In genomic region chr4:78846258-78846657, GRCh38 we compare ENCODE assay signal across 18 cellular contexts.
"Had no signal": no experiment of that assay in that cellular context is flagged by ENCODE, and none has a peak within 500 bp of the region (broad histone marks: within the 10 kb centered on the region; RNA-seq: fewer than 3 reads in every experiment).

No MANE protein-coding gene starts in this region.

- H3K4me3 Mint-ChIP-seq: activated CD4-positive, alpha-beta T cell treated with anti-CD3 and anti-CD28 coated beads for 36 hours; activated CD8-positive, alpha-beta T cell treated with anti-CD3 and anti-CD28 coated beads for 36 hours; activated naive CD4-positive, alpha-beta T cell treated with anti-CD3 and anti-CD28 coated beads, Interleukin-2, amount 50 U/mL, for 24 hours; activated T-cell treated with anti-CD3 and anti-CD28 coated beads, Interleukin-2, amount 50 U/mL, for 72 hours had no signal

- DNase-seq: activated CD4-positive, alpha-beta T cell treated with anti-CD3 and anti-CD28 coated beads for 36 hours; activated CD8-positive, alpha-beta memory T cell treated with anti-CD3 and anti-CD28 coated beads, Interleukin-2, amount 50 U/mL, for 4 hours; activated CD8-positive, alpha-beta T cell treated with anti-CD3 and anti-CD28 coated beads for 36 hours; activated T-cell treated with anti-CD3 and anti-CD28 coated beads, Interleukin-2, amount 50 U/mL, for 72 hours; anterior cingulate cortex; central memory CD4-positive, alpha-beta T cell; KBM-7; NCI-H1048; NCI-H1417; NCI-H1930; NCI-H2171 treated with DMSO at 0.1 percent for 48 hours; NCI-H226; NCI-H526; NCI-H774; T-helper 2 cell; T1000 had no signal

- H3K27ac Mint-ChIP-seq: activated CD4-positive, alpha-beta T cell treated with anti-CD3 and anti-CD28 coated beads for 36 hours; activated CD8-positive, alpha-beta T cell treated with anti-CD3 and anti-CD28 coated beads for 36 hours; activated naive CD4-positive, alpha-beta T cell treated with anti-CD3 and anti-CD28 coated beads, Interleukin-2, amount 50 U/mL, for 24 hours; activated T-cell treated with anti-CD3 and anti-CD28 coated beads, Interleukin-2, amount 50 U/mL, for 72 hours; activated T-helper 2 cell treated with anti-CD3 and anti-CD28 coated beads, Interferon-gamma antibody, Interleukin-2, Interleukin-4, amounts not matched to agents 10 μg/mL and 5 μg/mL and 100 μg/mL, durations not matched to agents 14 hours and 24 hours and 36 hours had no signal

- ATAC-seq: activated CD8-positive, alpha-beta T cell treated with anti-CD3 and anti-CD28 coated beads for 36 hours; activated T-cell treated with anti-CD3 and anti-CD28 coated beads, Interleukin-2, amount 50 U/mL, for 72 hours had no signal

- H3K9me3 Mint-ChIP-seq: activated CD8-positive, alpha-beta T cell treated with anti-CD3 and anti-CD28 coated beads for 36 hours; activated naive CD4-positive, alpha-beta T cell treated with anti-CD3 and anti-CD28 coated beads, Interleukin-2, amount 50 U/mL, for 24 hours; activated T-cell treated with anti-CD3 and anti-CD28 coated beads, Interleukin-2, amount 50 U/mL, for 72 hours; activated T-helper 2 cell treated with anti-CD3 and anti-CD28 coated beads, Interferon-gamma antibody, Interleukin-2, Interleukin-4, amounts not matched to agents 10 μg/mL and 5 μg/mL and 100 μg/mL, durations not matched to agents 14 hours and 24 hours and 36 hours had no signal

- H3K27me3 Mint-ChIP-seq: activated CD4-positive, alpha-beta T cell treated with anti-CD3 and anti-CD28 coated beads for 36 hours; activated CD8-positive, alpha-beta T cell treated with anti-CD3 and anti-CD28 coated beads for 36 hours; activated naive CD4-positive, alpha-beta T cell treated with anti-CD3 and anti-CD28 coated beads, Interleukin-2, amount 50 U/mL, for 24 hours had no signal
